ENCODE assay signal across 8 cellular contexts in the genomic region with DNA sequence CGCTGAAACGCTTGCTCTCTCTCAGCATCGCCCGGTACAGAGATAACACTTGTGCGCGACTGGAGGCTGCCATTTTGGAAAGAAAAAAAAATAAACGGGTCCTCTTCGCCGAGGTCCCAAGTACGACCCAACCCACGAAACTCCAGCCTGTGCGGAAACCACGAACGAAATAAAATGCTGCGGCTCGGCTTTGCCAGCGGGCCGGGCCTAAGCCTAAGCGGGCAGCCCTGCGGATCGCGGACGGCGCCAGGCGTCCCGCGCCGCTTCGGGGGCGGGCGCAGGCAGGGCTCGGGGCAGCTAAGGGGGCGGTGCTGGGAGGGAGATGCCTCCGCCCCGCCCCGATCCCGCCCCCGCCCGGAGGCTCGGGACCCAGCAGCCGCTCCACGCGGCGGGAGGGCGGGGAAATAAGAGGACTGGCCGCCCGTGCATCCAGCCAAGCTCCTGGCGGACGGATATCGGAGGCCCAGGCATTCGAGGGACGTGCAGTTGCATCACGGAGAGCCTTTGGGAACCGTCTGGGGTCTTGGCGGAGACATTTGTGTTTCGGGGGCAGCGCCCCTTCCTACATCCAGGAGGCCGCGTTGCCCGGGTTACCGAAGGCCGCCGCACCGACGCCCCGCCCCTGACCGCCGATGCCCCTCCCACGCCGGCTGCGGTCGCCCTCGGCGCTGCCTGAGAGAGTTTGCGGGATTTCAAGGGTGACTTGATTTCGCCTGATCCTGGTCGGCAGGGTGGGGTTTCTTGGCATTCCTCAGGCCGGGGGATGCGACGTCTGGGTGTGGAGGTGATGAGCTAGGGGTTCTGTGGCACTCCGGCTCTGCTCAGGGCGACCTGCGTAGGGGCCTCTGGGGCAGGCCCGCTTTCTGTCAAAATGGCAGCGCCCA. TPM values are rescaled to one million over a fixed set of nuclear protein-coding genes. Genes with fewer than 3 reads are reported as not detected.
A peak's percentile ranks its signal among the peaks of the same experiment; 100 is the strongest.
DNase-seq lines count a peak whose midpoint lies in the region; ATAC-seq, FAIRE-seq and TF ChIP-seq lines count a peak whose summit lies in the region.

Gene FARS2, plus strand, starts transcription at position 853 of the 884 bp plus-strand sequence.
Gene LYRM4, minus strand, starts transcription at position 290 of the 884 bp plus-strand sequence. Its CDS starts 217 bp downstream, at position 73.

- ATAC-seq in GM21367 (IDR thresholded peaks at IDR 0.05; ENCODE audit: unreplicated experiment), result peak; percentile 50
- ATAC-seq in activated CD8-positive, alpha-beta memory T cell treated with anti-CD3 and anti-CD28 coated beads, Interleukin-2, amount 10 ng/mL, durations not matched to agents 7 days and 5 days, result peak; percentile 90

- H3K4me1 Mint-ChIP-seq in activated CD8-positive, alpha-beta memory T cell treated with anti-CD3 and anti-CD28 coated beads, Interleukin-2, amount 10 ng/mL, durations not matched to agents 7 days and 5 days, result peaks cover 56% of the 10 kb centered on the region

- H3K14ac ChIP-seq in H1 (ENCODE audit: insufficient read length), result no peak within 1 kb of the TSS

- TF ChIP-seq EP300 in H1 (IDR thresholded peaks at IDR 0.05; ENCODE audit: borderline replicate concordance in 1 of 2, low read depth in 2 of 2, low read length in 2 of 2), result 0 out of 3 replicates have a peak, but pooled peaks of 1 of the 2 experiments have one; percentile 43

- H4K8ac ChIP-seq in H1 (ENCODE audit: extremely low read depth, insufficient read depth, low read length), result peak within 1 kb of the TSS; percentile 100
- peak within 1 kb of the TSS; percentile 90 for H4K8ac ChIP-seq in mesendoderm (ENCODE audit: low read depth, low read length)

- H4K20me1 ChIP-seq in H1 (replicated peaks in 1 of 2; ENCODE audit: control insufficient read depth in 1 of 2, insufficient read depth in 2 of 2, low read length in 2 of 2), result peaks cover 0 to 5% of the 10 kb centered on the region in 2 experiments

- peak within 1 kb of the TSS; percentile 84 to 91 for H3K4me2 ChIP-seq in H1 (ENCODE audit: insufficient read depth in 1 of 2, low read depth in 2 of 2, low read length in 2 of 2)
- H3K4me2 ChIP-seq in mesendoderm (ENCODE audit: low read length), result peak within 1 kb of the TSS; percentile 82

- H3K18ac ChIP-seq in H1 (ENCODE audit: extremely low read depth, low read length), result peak within 1 kb of the TSS; percentile 99
- H3K18ac ChIP-seq in mesendoderm (ENCODE audit: low read length), result peak within 1 kb of the TSS; percentile 88

- H3K79me2 ChIP-seq in H1 (ENCODE audit: control insufficient read depth in 1 of 2, insufficient read depth in 2 of 2, low read length in 2 of 2), result peaks cover 0 to 60% of the 10 kb centered on the region in 2 experiments; a peak in 2 of 4 replicates
- peaks cover 18% of the 10 kb centered on the region for H3K79me2 ChIP-seq in mesendoderm (ENCODE audit: control insufficient read depth, insufficient read depth, low read length)

- H2BK20ac ChIP-seq in H1 (ENCODE audit: low read length), result no peak within 1 kb of the TSS

- H4K91ac ChIP-seq in H1 (replicated peaks; ENCODE audit: insufficient read length, low read length), result peak within 1 kb of the TSS; percentile 97

- CTCF ChIA-PET in activated CD8-positive, alpha-beta memory T cell treated with anti-CD3 and anti-CD28 coated beads, Interleukin-2, amount 10 ng/mL, durations not matched to agents 7 days and 5 days (lab: Charles Lee), result interaction anchor here (0.7 to 3.0 kb wide), 8 partner anchors 10 to 117 kb away, joined by 3 to 12 read pairs (median 4); no protein-coding TSS in a partner anchor
- CTCF ChIA-PET in H1 (lab: Charles Lee; ENCODE audit: partially characterized antibody), result interaction anchor here (0.7 to 1.6 kb wide), 2 partner anchors 117 to 142 kb away, joined by 3 to 5 read pairs; no protein-coding TSS in a partner anchor

- peaks cover 9% of the 10 kb centered on the region for H3K23me2 ChIP-seq in H1 (ENCODE audit: low read depth, low read length)

- H3K4me1 ChIP-seq in H1 (replicated peaks in 1 of 4; ENCODE audit: control insufficient read depth in 3 of 4, insufficient read depth in 4 of 4, low read length in 3 of 4) (peaks cover 0 to 1% (median 0%) of the 10 kb centered on the region in 4 experiments; a peak in 1 of 7 replicates), mesendoderm (ENCODE audit: control insufficient read depth, low read depth, low read length) (no peaks in the 10 kb centered on the region)

- H2BK5ac ChIP-seq in H1 (ENCODE audit: low read depth, low read length) (peak within 1 kb of the TSS; percentile 99), mesendoderm (ENCODE audit: low read length) (no peak within 1 kb of the TSS)

- H2BK120ac ChIP-seq in H1 (replicated peaks; ENCODE audit: low read depth, low read length), result no peak within 1 kb of the TSS
- no peak within 1 kb of the TSS for H2BK120ac ChIP-seq in mesendoderm (ENCODE audit: low read depth, low read length)

- 0% methylated on average over 33 of the region's 85 CpGs; no CpG with 5 or more reads in 1 of the 2 experiments for WGBS in H1 (ENCODE audit: extremely low coverage in 1 of 2, insufficient coverage in 1 of 2, insufficient read length in 1 of 2, insufficient replicate concordance in 2 of 2, low coverage in 1 of 2, low lambda C conversion rate in 2 of 2, missing lambda C conversion rate in 1 of 2), 2 experiments
- WGBS in mesendoderm (ENCODE audit: extremely low coverage, insufficient coverage, low lambda C conversion rate), result no CpG with 5 or more reads among the region's 85 CpGs

- no peak within 1 kb of the TSS for H3K23ac ChIP-seq in H1 (ENCODE audit: insufficient read length)
- no peak within 1 kb of the TSS for H3K23ac ChIP-seq in mesendoderm (ENCODE audit: low read length)

- H3K9ac ChIP-seq in H1 (replicated peaks in 1 of 4; ENCODE audit: extremely low read depth in 1 of 4, low read depth in 3 of 4, low read length in 3 of 4) (peak within 1 kb of the TSS; percentile 88 to 97 (median 96)), mesendoderm (ENCODE audit: low read length) (peak within 1 kb of the TSS; percentile 89)

- H3K36me3 Mint-ChIP-seq in activated CD8-positive, alpha-beta memory T cell treated with anti-CD3 and anti-CD28 coated beads, Interleukin-2, amount 10 ng/mL, durations not matched to agents 7 days and 5 days, result peaks cover 18% of the 10 kb centered on the region

- H3K4ac ChIP-seq in H1 (replicated peaks; ENCODE audit: insufficient read length, low read depth, low read length), result peak within 1 kb of the TSS; percentile 73
- peak within 1 kb of the TSS; percentile 92 for H3K4ac ChIP-seq in mesendoderm (ENCODE audit: low read depth, low read length)

- TF ChIP-seq POLR2A in H1 (IDR thresholded peaks at IDR 0.05; ENCODE audit: control extremely low read depth in 1 of 2, low read depth in 2 of 2, low read length in 2 of 2), result peak; percentile 34 to 62

- peaks cover 0 to 8% (median 2%) of the 10 kb centered on the region in 4 experiments; a peak in 3 of 8 replicates for H3K36me3 ChIP-seq in H1 (ENCODE audit: control insufficient read depth in 2 of 4, insufficient read depth in 4 of 4, low read length in 3 of 4)
- H3K36me3 ChIP-seq in mesendoderm (ENCODE audit: control insufficient read depth, insufficient read depth, low read length), result no peaks in the 10 kb centered on the region

- no peak for TF ChIP-seq CTCF in H1 (IDR thresholded peaks at IDR 0.05; ENCODE audit: control extremely low read depth in 1 of 3, insufficient read depth in 1 of 3, low read depth in 1 of 3, low read length in 3 of 3)

- no peak for FAIRE-seq in H1 (lab: Jason Lieb, UNC)

- DNase-seq in COLO829 (ENCODE audit: low spot score) (peak; percentile 89), HT1080 (ENCODE audit: low read depth) (peak; percentile 87), NOMO-1 treated with dmso at 0.1 percent for 144 hours (lab: John Stamatoyannopoulos, UW; ENCODE audit: unreplicated experiment) (peak; percentile 88), H1 (ENCODE audit: low read depth in 1 of 2, low spot score in 2 of 2) (peak; percentile 73 to 96), mesendoderm (peak; percentile 93)
- peak; percentile 91 for DNase-seq in activated CD8-positive, alpha-beta memory T cell treated with anti-CD3 and anti-CD28 coated beads, Interleukin-2, amount 10 ng/mL, durations not matched to agents 7 days and 5 days
- peak; percentile 91 for DNase-seq in stimulated activated CD8-positive, alpha-beta memory T cell treated with anti-CD3 and anti-CD28 coated beads, Interleukin-12 subunit alpha, Interleukin-12 subunit beta, amount 100 ng/mL, for 4 hours (ENCODE audit: low read depth)

- peak within 1 kb of the TSS; percentile 95 for H3K56ac ChIP-seq in H1 (replicated peaks; ENCODE audit: insufficient read length, low read depth, low read length)
- peak within 1 kb of the TSS; percentile 92 for H3K56ac ChIP-seq in mesendoderm (ENCODE audit: low read length)

- H2AK5ac ChIP-seq in H1 (ENCODE audit: low read depth, low read length) (no peak within 1 kb of the TSS), mesendoderm (ENCODE audit: low read length) (no peak within 1 kb of the TSS)

- H4K5ac ChIP-seq in H1 (ENCODE audit: insufficient read length, low read depth, low read length) (peak within 1 kb of the TSS; percentile 100), mesendoderm (ENCODE audit: low read length) (peak within 1 kb of the TSS; percentile 86)

- H3K4me3 ChIP-seq in H1 (ENCODE audit: extremely low read depth in 1 of 4, insufficient read depth in 2 of 4, low read depth in 3 of 4, low read length in 4 of 4) (peak within 1 kb of the TSS; percentile 73 to 92 (median 82)), mesendoderm (ENCODE audit: low read length) (peak within 1 kb of the TSS; percentile 97)

- H2BK15ac ChIP-seq in H1 (ENCODE audit: low read length), result peak within 1 kb of the TSS; percentile 99
- H2BK15ac ChIP-seq in mesendoderm (replicated peaks; ENCODE audit: low read depth), result no peak within 1 kb of the TSS

- peak within 1 kb of the TSS; percentile 92 for H3K4me3 Mint-ChIP-seq in activated CD8-positive, alpha-beta memory T cell treated with anti-CD3 and anti-CD28 coated beads, Interleukin-2, amount 10 ng/mL, durations not matched to agents 7 days and 5 days

- no peaks in the 10 kb centered on the region for H3K27me3 Mint-ChIP-seq in activated CD8-positive, alpha-beta memory T cell treated with anti-CD3 and anti-CD28 coated beads, Interleukin-2, amount 10 ng/mL, durations not matched to agents 7 days and 5 days

- no peak for TF ChIP-seq RAD21 in H1 (IDR thresholded peaks at IDR 0.05 in 1 of 2, conservative IDR thresholded peaks at IDR 0.05 in 1 of 2; ENCODE audit: low read depth in 2 of 2, low read length in 2 of 2)

- H2BK12ac ChIP-seq in H1 (ENCODE audit: low read depth, low read length), result peak within 1 kb of the TSS; percentile 97

- H2AFZ ChIP-seq in H1 (ENCODE audit: low read length), result peak within 1 kb of the TSS; percentile 100

- H3K79me1 ChIP-seq in H1 (ENCODE audit: low read depth, low read length), result peaks cover 10% of the 10 kb centered on the region; the same call in 1 of the 2 replicates
- peaks cover 17% of the 10 kb centered on the region for H3K79me1 ChIP-seq in mesendoderm (ENCODE audit: low read length)

- H3K27me3 ChIP-seq in H1 (replicated peaks in 1 of 4; ENCODE audit: control insufficient read depth in 3 of 4, extremely low read depth in 1 of 4, insufficient read depth in 3 of 4, low read length in 3 of 4), result no peaks in the 10 kb centered on the region
- no peaks in the 10 kb centered on the region for H3K27me3 ChIP-seq in mesendoderm (ENCODE audit: insufficient read depth, low read length, poor library complexity)

- H3K9me3 Mint-ChIP-seq in activated CD8-positive, alpha-beta memory T cell treated with anti-CD3 and anti-CD28 coated beads, Interleukin-2, amount 10 ng/mL, durations not matched to agents 7 days and 5 days (ENCODE audit: low read depth), result no peaks in the 10 kb centered on the region

- H3K27ac Mint-ChIP-seq in activated CD8-positive, alpha-beta memory T cell treated with anti-CD3 and anti-CD28 coated beads, Interleukin-2, amount 10 ng/mL, durations not matched to agents 7 days and 5 days, result peak within 1 kb of the TSS; percentile 100

- H3K27ac ChIP-seq in H1 (ENCODE audit: low read depth, low read length), result peak within 1 kb of the TSS; percentile 98
- H3K27ac ChIP-seq in mesendoderm (ENCODE audit: low read depth, low read length), result peak within 1 kb of the TSS; percentile 88

- POLR2A ChIA-PET in H1 (lab: Charles Lee; ENCODE audit: partially characterized antibody), result interaction anchor here (0.5 to 2.6 kb wide), 16 partner anchors 9 to 1065 kb away, joined by 3 to 13 read pairs (median 4); no protein-coding TSS in a partner anchor

- H3K9me3 ChIP-seq in H1 (ENCODE audit: insufficient read depth in 2 of 2, low read depth in 1 of 2, low read length in 1 of 2), result no peaks in the 10 kb centered on the region; a peak in 1 of 4 replicates

RNA-seq across cellular contexts. Expression of gene FARS2, which starts in this region (rescaled TPM):
- 17.9 and 19.2 TPM in 2 replicates for total RNA-seq in HT1080 (2014; rRNA removed; shearing (Covaris generic))
- polyA plus RNA-seq in HT1080 (2015; cell fraction: cytosol; rRNA removed), result 6.8 and 7.2 TPM in 2 replicates
- 7.7 and 8.3 TPM in 2 replicates for polyA plus RNA-seq in HT1080 (2015; cell fraction: nucleus; rRNA removed)
- total RNA-seq in activated CD8-positive, alpha-beta memory T cell treated with anti-CD3 and anti-CD28 coated beads, Interleukin-2, amount 10 ng/mL, durations not matched to agents 7 days and 5 days, result 10 to 100 TPM; 23.2 to 28.3 TPM
- 14.0 and 14.4 TPM in 2 replicates for total RNA-seq in H1 (2021; fragmentation: NEBNext Ultra II Directional; extraction: Animal tissue kit (Norgen Biotek cat#: 25700))
- polyA plus RNA-seq in H1 (2011; rRNA removed), result 11.7 and 13.3 TPM in 2 replicates
- polyA plus RNA-seq in H1 (2011; cell fraction: cytosol; rRNA removed), result 14.4 TPM
- 14.6 TPM for polyA plus RNA-seq in H1 (2011; cell fraction: nucleus; rRNA removed)
- 10.3 to 15.7 TPM (median 12.9 TPM) in 4 replicates for polyA plus RNA-seq in H1 (2012, experiment 1 of 2)
- polyA plus RNA-seq in H1 (2012, experiment 2 of 2), result 16.1 TPM
- polyA plus RNA-seq in H1 (2013, experiment 1 of 2), result 6.4 TPM
- polyA plus RNA-seq in H1 (2013, experiment 2 of 2), result 7.1 TPM
- 40.9 and 42.5 TPM in 2 replicates for polyA minus RNA-seq in H1 (2011; rRNA and poly(A)+ RNA removed)
- polyA minus RNA-seq in H1 (2011; cell fraction: cytosol; rRNA and poly(A)+ RNA removed), result 8.9 TPM
- 51.6 TPM for polyA minus RNA-seq in H1 (2011; cell fraction: nucleus; rRNA and poly(A)+ RNA removed)
- polyA plus RNA-seq in mesendoderm (2013, experiment 1 of 2), result 11.7 TPM
- 11.5 TPM for polyA plus RNA-seq in mesendoderm (2013, experiment 2 of 2)

RNA-seq across cellular contexts. Expression of gene LYRM4, which starts in this region (rescaled TPM):
- total RNA-seq in HT1080 (2014; rRNA removed; shearing (Covaris generic)), result 25.0 and 25.6 TPM in 2 replicates
- 28.9 and 29.5 TPM in 2 replicates for polyA plus RNA-seq in HT1080 (2015; cell fraction: cytosol; rRNA removed)
- polyA plus RNA-seq in HT1080 (2015; cell fraction: nucleus; rRNA removed), result 9.3 and 10.7 TPM in 2 replicates
- total RNA-seq in activated CD8-positive, alpha-beta memory T cell treated with anti-CD3 and anti-CD28 coated beads, Interleukin-2, amount 10 ng/mL, durations not matched to agents 7 days and 5 days, result 10 to 100 TPM; 36.4 to 39.6 TPM
- total RNA-seq in H1 (2021; fragmentation: NEBNext Ultra II Directional; extraction: Animal tissue kit (Norgen Biotek cat#: 25700)), result 61.3 and 62.8 TPM in 2 replicates
- polyA plus RNA-seq in H1 (2011; rRNA removed), result 49.2 and 56.6 TPM in 2 replicates
- 50.9 TPM for polyA plus RNA-seq in H1 (2011; cell fraction: cytosol; rRNA removed)
- 34.2 TPM for polyA plus RNA-seq in H1 (2011; cell fraction: nucleus; rRNA removed)
- polyA plus RNA-seq in H1 (2012, experiment 1 of 2), result 51.0 to 69.7 TPM (median 53.0 TPM) in 4 replicates
- 48.4 TPM for polyA plus RNA-seq in H1 (2012, experiment 2 of 2)
- 34.7 TPM for polyA plus RNA-seq in H1 (2013, experiment 1 of 2)
- 36.1 TPM for polyA plus RNA-seq in H1 (2013, experiment 2 of 2)
- 46.9 and 49.6 TPM in 2 replicates for polyA minus RNA-seq in H1 (2011; rRNA and poly(A)+ RNA removed)
- polyA minus RNA-seq in H1 (2011; cell fraction: cytosol; rRNA and poly(A)+ RNA removed), result 24.0 TPM
- polyA minus RNA-seq in H1 (2011; cell fraction: nucleus; rRNA and poly(A)+ RNA removed), result 17.9 TPM
- polyA plus RNA-seq in mesendoderm (2013, experiment 1 of 2), result 40.5 TPM
- 43.8 TPM for polyA plus RNA-seq in mesendoderm (2013, experiment 2 of 2)

Comparison
In these comparisons a context has a peak if more than half of its experiments do, and no peak if none do; other contexts are left out.
1. Peak in every context shown above with its lines: DNase-seq, ATAC-seq, H3K4me3 ChIP-seq and H3K27ac ChIP-seq.